Comparison of ENCODE assay signal across 9 cellular contexts in the genomic region with DNA sequence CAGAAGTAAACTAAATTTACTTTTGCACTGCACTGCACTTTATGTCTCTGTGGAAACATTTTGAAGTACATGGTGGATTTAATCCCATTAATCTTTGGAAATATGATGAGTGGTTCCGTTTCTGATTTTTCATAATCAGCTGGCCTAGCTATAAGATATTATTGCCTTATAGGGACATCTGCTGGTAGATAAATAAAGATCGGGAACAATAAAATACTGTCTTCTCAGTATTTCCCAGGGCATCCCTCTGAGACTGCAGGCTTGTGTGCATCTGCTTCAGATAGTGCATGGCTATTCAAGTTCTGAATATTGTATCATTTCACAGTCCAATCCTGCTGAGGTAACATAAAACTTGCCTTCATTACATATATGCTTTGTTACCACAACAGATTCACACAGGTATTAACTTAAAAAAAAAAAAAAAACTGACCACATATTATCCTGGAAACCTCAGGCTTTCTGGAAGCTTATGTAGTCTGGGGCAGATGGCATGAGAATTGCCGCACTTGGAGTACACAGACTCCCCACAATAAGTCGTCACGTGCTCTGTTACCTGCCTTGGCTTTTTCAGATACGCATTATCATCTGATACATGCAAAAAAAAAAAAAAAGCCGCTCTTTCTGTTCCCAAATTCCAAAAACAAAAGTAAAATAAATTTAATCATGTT.
DNase-seq lines count a peak whose midpoint lies in the region; ATAC-seq, FAIRE-seq and TF ChIP-seq lines count a peak whose summit lies in the region.
"Had no signal": no experiment of that assay in that cellular context is flagged by ENCODE, and none has a peak within 500 bp of the region (broad histone marks: within the 10 kb centered on the region; RNA-seq: fewer than 3 reads in every experiment).

No MANE protein-coding gene starts in this region.

- H3K9me3 Mint-ChIP-seq in chondrocyte (ENCODE audit: low read depth) (peaks cover 6% of the 10 kb centered on the region), Caco-2 (ENCODE audit: unreplicated experiment) (no peaks in the 10 kb centered on the region)
- peaks cover 7 to 10% of the 10 kb centered on the region in 2 donors for H3K9me3 Mint-ChIP-seq in activated naive CD4-positive, alpha-beta T cell treated with anti-CD3 and anti-CD28 coated beads, Interleukin-2, amount 50 U/mL, for 72 hours

- no TSS peak for BruUV-seq in Caco-2 (replicated peaks; lab: Mats Ljungman, UMichigan)

- TF ChIP-seq EP300 in A549 (IDR thresholded peaks at IDR 0.05), result no peak

- no peak for TF ChIP-seq POLR2A in A549 (IDR thresholded peaks at IDR 0.05; ENCODE audit: low read length)

- no peaks in the 10 kb centered on the region for H3K4me1 ChIP-seq in A549
- no peaks in the 10 kb centered on the region for H3K4me1 ChIP-seq in Caco-2

- DNase-seq in A549 (ENCODE audit: low read depth in 1 of 2, low spot score in 1 of 2), result peak; percentile 4 to 16
- peak; percentile 5 for DNase-seq in GM20000 (ENCODE audit: low spot score)
- DNase-seq in NCI-H2081 treated with DMSO at 0.1 percent for 48 hours (lab: John Stamatoyannopoulos, UW), result peak; percentile 13
- no peak for DNase-seq in chondrocyte (ENCODE audit: low spot score)
- DNase-seq in activated naive CD4-positive, alpha-beta T cell treated with anti-CD3 and anti-CD28 coated beads, Interleukin-2, amount 50 U/mL, for 72 hours (ENCODE audit: low spot score in 2 of 2), result no peak
- no peak for DNase-seq in Caco-2
- DNase-seq in stimulated activated CD4-positive, alpha-beta T cell treated with anti-CD3 and anti-CD28 coated beads, Interleukin-1b, Interleukin-23, amount 100 ng/mL, for 48 hours, result no peak
- no peak for DNase-seq in stimulated activated naive CD4-positive, alpha-beta T cell treated with Interleukin-2 at 50 U/mL for 16 hours (lab: John Stamatoyannopoulos, UW)

- H3K36me3 ChIP-seq in Caco-2 (ENCODE audit: control insufficient read depth, insufficient read depth, low read length), result no peaks in the 10 kb centered on the region

- intact Hi-C loops in Caco-2 (cut with micrococcal nuclease; ENCODE audit: unreplicated experiment), result loop anchor here (1.0 kb wide), 1 partner anchor 58 kb away; no protein-coding TSS in a partner anchor

- POLR2A ChIA-PET in A549 (lab: Yijun Ruan, JAX), result no interaction called here
- POLR2A ChIA-PET in Caco-2 (lab: Charles Lee), result no interaction called here

- TF ChIP-seq RAD21 in A549 (conservative IDR thresholded peaks at IDR 0.05 in 1 of 2, IDR thresholded peaks at IDR 0.05 in 1 of 2), result peak; percentile 40 to 49; a peak in 4 of 5 replicates

- H3K9me3 ChIP-seq in A549, result no peaks in the 10 kb centered on the region
- no peaks in the 10 kb centered on the region for H3K9me3 ChIP-seq in Caco-2

- H3K4me1 Mint-ChIP-seq in chondrocyte (ENCODE audit: low read depth), result no peaks in the 10 kb centered on the region
- H3K4me1 Mint-ChIP-seq in Caco-2 (ENCODE audit: low read depth, unreplicated experiment), result no peaks in the 10 kb centered on the region
- H3K4me1 Mint-ChIP-seq: central memory CD8-positive, alpha-beta T cell had no signal

- H3K4me3 Mint-ChIP-seq in chondrocyte (ENCODE audit: unreplicated experiment) (no peak overlapping the region), Caco-2 (ENCODE audit: unreplicated experiment) (no peak overlapping the region)
- H3K4me3 Mint-ChIP-seq: central memory CD8-positive, alpha-beta T cell had no signal

- H3K27ac Mint-ChIP-seq in chondrocyte (ENCODE audit: unreplicated experiment) (no peak overlapping the region), Caco-2 (ENCODE audit: unreplicated experiment) (no peak overlapping the region)
- H3K27ac Mint-ChIP-seq in activated naive CD4-positive, alpha-beta T cell treated with anti-CD3 and anti-CD28 coated beads, Interleukin-2, amount 50 U/mL, for 72 hours, result no peak overlapping the region

- CTCF ChIA-PET in A549 (lab: Yijun Ruan, JAX), result interaction anchor here (0.6 to 1.1 kb wide), 3 partner anchors 13 to 1547 kb away, joined by 3 to 4 read pairs (median 3); no protein-coding TSS in a partner anchor
- CTCF ChIA-PET in Caco-2 (lab: Charles Lee), result no interaction called here

- TF ChIP-seq CTCF in A549 (IDR thresholded peaks at IDR 0.05), result peak; percentile 44
- TF ChIP-seq CTCF in GM20000 (IDR thresholded peaks at IDR 0.05; ENCODE audit: extremely low read depth, missing control alignments), result no peak
- TF ChIP-seq CTCF in chondrocyte (IDR thresholded peaks at IDR 0.05), result peak; percentile 81
- no peak for TF ChIP-seq CTCF in Caco-2 (IDR thresholded peaks at IDR 0.05; ENCODE audit: insufficient read depth in 1 of 2, low read depth in 1 of 2, low read length in 1 of 2, severe bottlenecking in 1 of 2, unreplicated experiment in 1 of 2)

- no peaks in the 10 kb centered on the region; the same call in 1 of the 2 replicates for H3K27me3 ChIP-seq in Caco-2 (replicated peaks; ENCODE audit: control insufficient read depth, insufficient read depth, low read length)

- no peaks in the 10 kb centered on the region for H3K27me3 Mint-ChIP-seq in chondrocyte (ENCODE audit: low read depth)
- peaks cover 7% of the 10 kb centered on the region for H3K27me3 Mint-ChIP-seq in Caco-2 (ENCODE audit: insufficient read depth, unreplicated experiment)
- H3K27me3 Mint-ChIP-seq: central memory CD8-positive, alpha-beta T cell had no signal

- H3K4me2 ChIP-seq in A549, result no peak overlapping the region

- no peak overlapping the region for H3K27ac ChIP-seq in A549

- FAIRE-seq in A549 (lab: Jason Lieb, UNC), result no peak

- ATAC-seq in A549, result peak; percentile 68 to 76
- no peak for ATAC-seq in activated naive CD4-positive, alpha-beta T cell treated with anti-CD3 and anti-CD28 coated beads, Interleukin-2, amount 50 U/mL, for 72 hours

- 25% methylated on average over 7 of the region's 7 CpGs for WGBS in A549 (ENCODE audit: missing lambda C conversion rate)

- H3K4me3 ChIP-seq in A549, result no peak overlapping the region
- H3K4me3 ChIP-seq in Caco-2 (ENCODE audit: low read depth, low read length), result no peak overlapping the region

- no peaks in the 10 kb centered on the region for H3K36me3 Mint-ChIP-seq in chondrocyte (ENCODE audit: low read depth)
- H3K36me3 Mint-ChIP-seq in activated naive CD4-positive, alpha-beta T cell treated with anti-CD3 and anti-CD28 coated beads, Interleukin-2, amount 50 U/mL, for 72 hours, result no peaks in the 10 kb centered on the region
- no peaks in the 10 kb centered on the region for H3K36me3 Mint-ChIP-seq in Caco-2 (ENCODE audit: insufficient read depth, unreplicated experiment)

TF ChIP-seq in A549, 52 proteins besides CTCF, POLR2A, EP300 and RAD21:
- peak; percentile 37 for TF ChIP-seq SMC3 (IDR thresholded peaks at IDR 0.05)
- no peak for TF ChIP-seq MAZ (IDR thresholded peaks at IDR 0.05; ENCODE audit: borderline replicate concordance, low read depth, low read length)

Comparison
In these comparisons a context has a peak if more than half of its experiments do, and no peak if none do; other contexts are left out.
1. ATAC-seq: peak in A549 (2 of 2); none in activated naive CD4-positive, alpha-beta T cell treated with anti-CD3 and anti-CD28 coated beads, Interleukin-2, amount 50 U/mL, for 72 hours (0 of 2).
2. DNase-seq: peak in A549 (2 of 2), GM20000 (single experiment) and NCI-H2081 treated with DMSO at 0.1 percent for 48 hours (single experiment); none in chondrocyte (single experiment), activated naive CD4-positive, alpha-beta T cell treated with anti-CD3 and anti-CD28 coated beads, Interleukin-2, amount 50 U/mL, for 72 hours (0 of 2), Caco-2 (0 of 2), stimulated activated CD4-positive, alpha-beta T cell treated with anti-CD3 and anti-CD28 coated beads, Interleukin-1b, Interleukin-23, amount 100 ng/mL, for 48 hours (single experiment) and stimulated activated naive CD4-positive, alpha-beta T cell treated with Interleukin-2 at 50 U/mL for 16 hours (single experiment).
3. CTCF ChIP-seq: peak in A549 (single experiment) and chondrocyte (single experiment); none in GM20000 (single experiment) and Caco-2 (0 of 2).